8 cellular contexts compared by ENCODE assay signal in genomic region chr1:156858959-156859522, GRCh38. TPM values are rescaled to one million over a fixed set of nuclear protein-coding genes. Genes with fewer than 3 reads are reported as not detected.
A peak's percentile ranks its signal among the peaks of the same experiment; 100 is the strongest.
DNase-seq lines count a peak whose midpoint lies in the region; TF ChIP-seq lines count a peak whose summit lies in the region.

INSRR (minus strand) TSS chr1:156859117; CDS start chr1:156858621, 496 bp downstream.

- no peak within 1 kb of the TSS for H3K27ac ChIP-seq in DOHH2 (ENCODE audit: low read depth, low read length)
- no peak within 1 kb of the TSS for H3K27ac ChIP-seq in Peyer's patch
- peak within 1 kb of the TSS in 1 of 4 donors; percentile 7 for H3K27ac ChIP-seq in esophagus muscularis mucosa (replicated peaks in 1 of 4)
- H3K27ac ChIP-seq in osteoblast (ENCODE audit: low read depth, low read length), result no peak within 1 kb of the TSS

- H3K4me3 ChIP-seq in DOHH2 (ENCODE audit: low read length) (no peak within 1 kb of the TSS), Peyer's patch (peak within 1 kb of the TSS; percentile 14 to 43 (median 40)), esophagus muscularis mucosa (peak within 1 kb of the TSS; percentile 37 to 52 (median 40)), osteoblast (ENCODE audit: insufficient read depth, low read length) (peak within 1 kb of the TSS; percentile 63)

- in situ Hi-C loops in ACHN (cut with HindIII; ENCODE audit: low pct_ligation_motif_present, low pct_unique_long_range_greater_than_20kb, low sequenced_read_pairs), result no loop called here

- H3K4me2 ChIP-seq in DOHH2 (ENCODE audit: low read length) (peak within 1 kb of the TSS; percentile 57), osteoblast (ENCODE audit: insufficient read depth, low read length) (peak within 1 kb of the TSS; percentile 81)

- no peaks in the 10 kb centered on the region for H3F3A ChIP-seq in DOHH2 (ENCODE audit: control insufficient read depth, insufficient read depth)

- H2AFZ ChIP-seq in osteoblast (ENCODE audit: low read length), result peak within 1 kb of the TSS; percentile 82

- H3K79me2 ChIP-seq in DOHH2 (ENCODE audit: control insufficient read depth, low read length), result no peaks in the 10 kb centered on the region
- no peaks in the 10 kb centered on the region for H3K79me2 ChIP-seq in osteoblast (ENCODE audit: insufficient read depth, low read length)

- intact Hi-C loops in esophagus muscularis mucosa (cut with DNase I), result no loop called here

- H4K20me1 ChIP-seq in DOHH2 (ENCODE audit: control insufficient read depth, insufficient read depth, low read depth, low read length) (peaks cover 3% of the 10 kb centered on the region; the same call in 1 of the 2 replicates), osteoblast (ENCODE audit: insufficient read depth, low read length) (no peaks in the 10 kb centered on the region)

- TF ChIP-seq EP300 in esophagus muscularis mucosa (IDR thresholded peaks at IDR 0.05), result no peak

- no peaks in the 10 kb centered on the region for H3K9me2 ChIP-seq in DOHH2 (replicated peaks; ENCODE audit: control insufficient read depth, low read length)

- TF ChIP-seq CTCF in DOHH2 (IDR thresholded peaks at IDR 0.05; ENCODE audit: low read depth, low read length, poor library complexity, severe bottlenecking), result no peak
- no peak for TF ChIP-seq CTCF in Peyer's patch (IDR thresholded peaks at IDR 0.05)
- TF ChIP-seq CTCF in esophagus muscularis mucosa (IDR thresholded peaks at IDR 0.05), result no peak
- TF ChIP-seq CTCF in osteoblast (IDR thresholded peaks at IDR 0.05; ENCODE audit: extremely low read depth, low read depth, low read length), result no peak

- no peaks in the 10 kb centered on the region for H3K9me3 ChIP-seq in DOHH2 (ENCODE audit: control insufficient read depth, insufficient read depth, low read length)
- H3K9me3 ChIP-seq in Peyer's patch, result no peaks in the 10 kb centered on the region
- H3K9me3 ChIP-seq in esophagus muscularis mucosa, result no peaks in the 10 kb centered on the region
- H3K9me3 ChIP-seq in osteoblast (ENCODE audit: low read depth, low read length), result no peaks in the 10 kb centered on the region

- WGBS in esophagus muscularis mucosa, result 10% methylated on average over 18 of the region's 39 CpGs

- DNase-seq in Peyer's patch (no peak), esophagus muscularis mucosa (ENCODE audit: extremely low spot score) (no peak), osteoblast (ENCODE audit: insufficient read length, low spot score, missing footprints) (no peak), C1 segment of cervical spinal cord (lab: John Stamatoyannopoulos, UW) (no peak), ACHN (no peak), NCI-H1436 treated with DMSO at 0.1 percent for 48 hours (lab: John Stamatoyannopoulos, UW) (no peak)
- no peak for DNase-seq in activated effector memory CD4-positive, alpha-beta T cell treated with Interleukin-2 at 50 U/mL for 16 hours

- TF ChIP-seq POLR2A in Peyer's patch (IDR thresholded peaks at IDR 0.05) (no peak), esophagus muscularis mucosa (IDR thresholded peaks at IDR 0.05; ENCODE audit: low read depth) (no peak)

- H3K36me3 ChIP-seq in DOHH2 (ENCODE audit: control insufficient read depth, low read length) (no peaks in the 10 kb centered on the region), Peyer's patch (no peaks in the 10 kb centered on the region), esophagus muscularis mucosa (no peaks in the 10 kb centered on the region), osteoblast (ENCODE audit: insufficient read depth, low read length) (no peaks in the 10 kb centered on the region)

- H3K27me3 ChIP-seq in DOHH2 (ENCODE audit: control insufficient read depth, low read length) (peaks cover 77% of the 10 kb centered on the region), Peyer's patch (peaks cover 0 to 20% of the 10 kb centered on the region in 2 donors), esophagus muscularis mucosa (peaks cover 0 to 71% (median 39%) of the 10 kb centered on the region in 4 donors), osteoblast (ENCODE audit: insufficient read depth, low read length) (peaks cover 72% of the 10 kb centered on the region)

- H3K4me1 ChIP-seq in DOHH2 (ENCODE audit: control insufficient read depth, low read length) (peaks cover 10% of the 10 kb centered on the region), Peyer's patch (peaks cover 0 to 26% (median 17%) of the 10 kb centered on the region in 4 donors), esophagus muscularis mucosa (peaks cover 29 to 33% (median 32%) of the 10 kb centered on the region in 4 donors), osteoblast (ENCODE audit: insufficient read depth, low read length) (peaks cover 14% of the 10 kb centered on the region)

RNA-seq across cellular contexts. Expression of gene INSRR, which starts in this region (rescaled TPM):
- total RNA-seq in Peyer's patch (not detected), esophagus muscularis mucosa (not detected), osteoblast (0.29 and 0.36 TPM in 2 replicates)
